In the genomic region with DNA sequence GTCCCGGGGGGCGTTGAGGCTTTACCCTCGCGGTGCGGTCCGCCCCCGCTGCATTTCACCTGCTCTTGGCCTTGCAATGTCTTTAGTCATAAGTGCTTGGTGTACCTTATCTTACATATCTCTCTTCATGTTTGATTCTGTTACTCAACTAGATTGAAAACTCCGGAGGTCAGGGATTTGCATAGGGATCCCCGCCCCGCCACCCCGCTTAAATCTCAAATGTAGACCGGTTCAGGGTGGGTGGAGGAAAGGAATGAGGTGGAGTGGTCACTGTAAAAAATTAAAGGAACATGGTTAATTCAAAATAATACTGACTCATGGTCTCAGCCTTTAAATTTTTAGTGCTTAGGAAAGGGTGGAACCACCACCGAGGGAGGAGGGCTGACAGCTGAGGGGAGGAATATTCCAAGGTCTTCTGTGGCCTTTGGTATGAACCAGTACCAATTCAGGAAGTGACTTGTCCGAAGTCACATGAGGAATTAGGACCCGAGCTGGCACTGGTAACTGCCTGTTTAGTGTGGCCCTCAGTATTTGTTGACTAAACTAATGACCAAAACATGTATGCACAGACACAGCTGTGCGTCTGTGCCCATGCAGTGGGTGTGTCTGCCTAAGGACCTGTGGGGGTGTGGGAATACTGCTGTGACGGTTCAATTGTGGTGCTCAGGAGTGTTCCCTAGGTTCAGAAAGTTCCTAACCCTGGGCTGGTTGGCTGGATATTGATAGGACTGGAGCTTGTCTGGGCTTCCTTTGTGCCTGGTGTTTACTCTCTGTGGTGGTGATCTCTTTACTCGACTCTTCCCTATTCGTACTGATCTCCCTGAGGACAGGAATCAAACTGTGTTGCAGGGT, we compare ENCODE assay signal across 8 cellular contexts. TPM values are rescaled to one million over a fixed set of nuclear protein-coding genes. Genes with fewer than 3 reads are reported as not detected.
DNase-seq lines count a peak whose midpoint lies in the region; ATAC-seq and TF ChIP-seq lines count a peak whose summit lies in the region.

No MANE protein-coding gene starts in this region.

- H3K27ac Mint-ChIP-seq in CD8-positive, alpha-beta memory T cell: peak overlapping the region; percentile 81 to 99 (median 98)

- TF ChIP-seq CTCF in breast epithelium (IDR thresholded peaks at IDR 0.05) (no peak), kidney epithelial cell (IDR thresholded peaks at IDR 0.05; ENCODE audit: insufficient read depth, low read length, poor library complexity, severe bottlenecking) (no peak)

- H3K4me1 Mint-ChIP-seq in CD8-positive, alpha-beta memory T cell: peaks cover 52 to 67% (median 65%) of the 10 kb centered on the region in 3 donors

- peaks cover 0 to 2% of the 10 kb centered on the region in 2 donors for H3K27me3 Mint-ChIP-seq in CD8-positive, alpha-beta memory T cell

- CTCF ChIA-PET in CD8-positive, alpha-beta memory T cell (lab: Charles Lee): interaction anchor here (1.5 to 3.6 kb wide), 2 partner anchors 13 kb away, joined by 3 to 20 read pairs; a partner anchor contains a TSS

- POLR2A ChIA-PET in CD8-positive, alpha-beta memory T cell (lab: Charles Lee): interaction anchor here (2.6 kb wide), 1 partner anchor 13 kb away, joined by 38 read pairs; a partner anchor contains a TSS

- no peaks in the 10 kb centered on the region for H3K9me3 ChIP-seq in CD8-positive, alpha-beta memory T cell (ENCODE audit: low read length)
- H3K9me3 ChIP-seq in SK-N-MC (ENCODE audit: low read depth, low read length) (no peaks in the 10 kb centered on the region), breast epithelium (no peaks in the 10 kb centered on the region)

- peak overlapping the region; percentile 91 for H3K9ac ChIP-seq in SK-N-MC (ENCODE audit: insufficient read length)

- peak overlapping the region; percentile 94 for H3K27ac ChIP-seq in CD8-positive, alpha-beta memory T cell (ENCODE audit: low read depth, low read length)
- H3K27ac ChIP-seq in SK-N-MC (no peak overlapping the region), breast epithelium (peak overlapping the region; percentile 93 to 95)

- peak overlapping the region; percentile 85 to 100 (median 96) for H3K4me3 Mint-ChIP-seq in CD8-positive, alpha-beta memory T cell

- peak; percentile 35 for ATAC-seq in GM19372 (IDR thresholded peaks at IDR 0.05; ENCODE audit: low read depth, unreplicated experiment)
- peak; percentile 34 for ATAC-seq in HG03457 (IDR thresholded peaks at IDR 0.05; ENCODE audit: unreplicated experiment)

- H3K36me3 ChIP-seq in CD8-positive, alpha-beta memory T cell (ENCODE audit: insufficient read depth, low read length): no peaks in the 10 kb centered on the region
- H3K36me3 ChIP-seq in SK-N-MC (ENCODE audit: insufficient read depth, low read length) (peaks cover 10% of the 10 kb centered on the region), breast epithelium (no peaks in the 10 kb centered on the region), kidney epithelial cell (ENCODE audit: control insufficient read depth, insufficient read depth, low read length) (no peaks in the 10 kb centered on the region)

- H3K36me3 Mint-ChIP-seq in CD8-positive, alpha-beta memory T cell: peaks cover 0 to 28% (median 10%) of the 10 kb centered on the region in 3 donors

- H3K9me3 Mint-ChIP-seq in CD8-positive, alpha-beta memory T cell: peaks cover 0 to 3% (median 0%) of the 10 kb centered on the region in 5 donors

- no peaks in the 10 kb centered on the region for H3K27me3 ChIP-seq in CD8-positive, alpha-beta memory T cell (ENCODE audit: insufficient read depth, low read length, poor library complexity, severe bottlenecking)
- no peaks in the 10 kb centered on the region for H3K27me3 ChIP-seq in breast epithelium
- no peaks in the 10 kb centered on the region for H3K27me3 ChIP-seq in kidney epithelial cell (ENCODE audit: control insufficient read depth, insufficient read depth, low read length)

- no peak for TF ChIP-seq POLR2A in breast epithelium (IDR thresholded peaks at IDR 0.05)

- peaks cover 44% of the 10 kb centered on the region for H3K4me1 ChIP-seq in CD8-positive, alpha-beta memory T cell (ENCODE audit: insufficient read depth, low read length)
- peaks cover 4 to 8% of the 10 kb centered on the region in 2 donors for H3K4me1 ChIP-seq in breast epithelium

- H3K4me3 ChIP-seq in CD8-positive, alpha-beta memory T cell (ENCODE audit: low read length): peak overlapping the region; percentile 89
- H3K4me3 ChIP-seq in SK-N-MC (peak overlapping the region; percentile 91), breast epithelium (peak overlapping the region; percentile 87 to 100 (median 99)), kidney epithelial cell (ENCODE audit: low read depth, low read length) (peak overlapping the region; percentile 71)

- intact Hi-C loops in breast epithelium (cut with DNase I; ENCODE audit: low total_unique reads): no loop called here

- DNase-seq in CD8-positive, alpha-beta memory T cell: peak in 2 of 5 donors; percentile 13 to 19
- DNase-seq in SK-N-MC (ENCODE audit: low read depth, low spot score) (no peak), breast epithelium (ENCODE audit: low spot score in 2 of 2) (peak in 1 of 2 donors; percentile 57), kidney epithelial cell (ENCODE audit: low read depth) (no peak), putamen (ENCODE audit: low spot score) (no peak)
- peak; percentile 27 to 28 for DNase-seq in stimulated activated CD4-positive, alpha-beta T cell treated with anti-CD3 and anti-CD28 coated beads, Interleukin-2, amount 100 ng/mL, for 48 hours

RNA-seq across cellular contexts. Expression of a gene that starts 1.0 kb away (rescaled TPM):
- total RNA-seq in CD8-positive, alpha-beta memory T cell: 10 to 100 TPM; 47.7 to 48.2 TPM
- 84.5 TPM for polyA plus RNA-seq in CD8-positive, alpha-beta memory T cell
- total RNA-seq in breast epithelium (10 to 100 TPM; 47.4 to 75.4 (median 73.6) TPM), kidney epithelial cell (113 and 126 TPM in 2 replicates)

RNA-seq across cellular contexts. Expression of a gene that starts 12.9 kb away (rescaled TPM):
- 10 to 100 TPM; 93.1 to 97.6 TPM for total RNA-seq in CD8-positive, alpha-beta memory T cell
- polyA plus RNA-seq in CD8-positive, alpha-beta memory T cell: 40.4 TPM
- total RNA-seq in breast epithelium: 100 to 1,000 TPM in 2 of 3 donors, 10 to 100 TPM in 1; 69.2 to 122 (median 111) TPM
- total RNA-seq in kidney epithelial cell: 161 and 177 TPM in 2 replicates

Comparison
In these comparisons a context has a peak if more than half of its experiments do, and no peak if none do; other contexts are left out.
1. DNase-seq: peak in stimulated activated CD4-positive, alpha-beta T cell treated with anti-CD3 and anti-CD28 coated beads, Interleukin-2, amount 100 ng/mL, for 48 hours (2 of 2); none in SK-N-MC (single experiment), kidney epithelial cell (single experiment) and putamen (single experiment).
2. Peak in every context shown above with its lines, with median percentiles within 50 percentile points of each other: H3K4me3 ChIP-seq.